ENCODE assay signal across 11 cellular contexts in genomic region chr2:165357758-165358157, GRCh38.
A peak's percentile ranks its signal among the peaks of the same experiment; 100 is the strongest.
DNase-seq lines count a peak whose midpoint lies in the region; ATAC-seq and TF ChIP-seq lines count a peak whose summit lies in the region.
"Had no signal": no experiment of that assay in that cellular context is flagged by ENCODE, and none has a peak within 500 bp of the region (broad histone marks: within the 10 kb centered on the region; RNA-seq: fewer than 3 reads in every experiment).

No MANE protein-coding gene starts in this region.

- no peaks in the 10 kb centered on the region for H3K4me1 ChIP-seq in Caco-2

- H3K36me3 Mint-ChIP-seq in Caco-2 (ENCODE audit: insufficient read depth, unreplicated experiment) = no peaks in the 10 kb centered on the region

- CTCF ChIA-PET in Caco-2 (lab: Charles Lee) = no interaction called here

- TF ChIP-seq CTCF in LNCaP clone FGC (IDR thresholded peaks at IDR 0.05; ENCODE audit: control insufficient read depth, extremely low read depth, insufficient read depth) = no peak
- TF ChIP-seq CTCF in fibroblast of pulmonary artery (IDR thresholded peaks at IDR 0.05; ENCODE audit: low read length, missing control alignments) = no peak
- no peak for TF ChIP-seq CTCF in Caco-2 (IDR thresholded peaks at IDR 0.05; ENCODE audit: insufficient read depth in 1 of 2, low read depth in 1 of 2, low read length in 1 of 2, severe bottlenecking in 1 of 2, unreplicated experiment in 1 of 2)

- no peak overlapping the region for H3K4me3 Mint-ChIP-seq in Caco-2 (ENCODE audit: unreplicated experiment)
- H3K4me3 Mint-ChIP-seq: neural crest cell had no signal

- ATAC-seq in GM21723 (IDR thresholded peaks at IDR 0.05; ENCODE audit: unreplicated experiment) = peak; percentile 90

- no peaks in the 10 kb centered on the region for H3K27me3 Mint-ChIP-seq in Caco-2 (ENCODE audit: insufficient read depth, unreplicated experiment)

- H3K9me3 Mint-ChIP-seq in Caco-2 (ENCODE audit: unreplicated experiment) = no peaks in the 10 kb centered on the region
- H3K9me3 Mint-ChIP-seq: neural crest cell had no signal

- intact Hi-C loops in Caco-2 (cut with micrococcal nuclease; ENCODE audit: unreplicated experiment) = no loop called here

- no TSS peak for BruUV-seq in Caco-2 (replicated peaks; lab: Mats Ljungman, UMichigan)

- H3K4me3 ChIP-seq in LNCaP clone FGC (ENCODE audit: low read depth, low read length) (no peak overlapping the region), fibroblast of pulmonary artery (replicated peaks; ENCODE audit: low read depth, low read length) (no peak overlapping the region), Caco-2 (ENCODE audit: low read depth, low read length) (no peak overlapping the region)
- H3K4me3 ChIP-seq: thoracic aorta had no signal

- DNase-seq in DMS53 (lab: John Stamatoyannopoulos, UW) = peak; percentile 75
- DNase-seq in LNCaP clone FGC (ENCODE audit: low read depth) = peak; percentile 30
- DNase-seq in fibroblast of pulmonary artery (ENCODE audit: low read depth) = peak; percentile 70
- DNase-seq in activated CD4-positive, alpha-beta T cell treated with anti-CD3 and anti-CD28 coated beads, Interleukin-2, amount 50 U/mL, for 48 hours = no peak
- no peak for DNase-seq in Caco-2
- DNase-seq in GDM1 (lab: John Stamatoyannopoulos, UW) = no peak
- no peak for DNase-seq in amygdala (lab: John Stamatoyannopoulos, UW)
- DNase-seq: NCI-H524 treated with DMSO at 0.1 percent for 48 hours had no signal

- no peak overlapping the region for H3K27ac Mint-ChIP-seq in Caco-2 (ENCODE audit: unreplicated experiment)

- no peaks in the 10 kb centered on the region for H3K36me3 ChIP-seq in Caco-2 (ENCODE audit: control insufficient read depth, insufficient read depth, low read length)
- H3K36me3 ChIP-seq: thoracic aorta had no signal

- H3K4me1 Mint-ChIP-seq in Caco-2 (ENCODE audit: low read depth, unreplicated experiment) = no peaks in the 10 kb centered on the region

- H3K27me3 ChIP-seq in Caco-2 (replicated peaks; ENCODE audit: control insufficient read depth, insufficient read depth, low read length) = no peaks in the 10 kb centered on the region

- POLR2A ChIA-PET in Caco-2 (lab: Charles Lee) = no interaction called here

- no peaks in the 10 kb centered on the region for H3K9me3 ChIP-seq in Caco-2
- H3K9me3 ChIP-seq: thoracic aorta had no signal

Comparison
In these comparisons a context has a peak if more than half of its experiments do, and no peak if none do; other contexts are left out.
1. DNase-seq: peak in DMS53 (single experiment), LNCaP clone FGC (single experiment) and fibroblast of pulmonary artery (single experiment); none in activated CD4-positive, alpha-beta T cell treated with anti-CD3 and anti-CD28 coated beads, Interleukin-2, amount 50 U/mL, for 48 hours (0 of 2), Caco-2 (0 of 2), GDM1 (single experiment) and amygdala (0 of 56).